In genomic region chr17:83247001-83247400, GRCh38 we compare ENCODE assay signal across 7 cellular contexts.
A peak's percentile ranks its signal among the peaks of the same experiment; 100 is the strongest.
DNase-seq lines count a peak whose midpoint lies in the region; ATAC-seq and TF ChIP-seq lines count a peak whose summit lies in the region.
"Not testable (repeated sequence)": the region's sequence is repeated elsewhere in the genome, so short reads cannot be mapped to it uniquely, and the experiment has no call there.

No MANE protein-coding gene starts in this region.

- H3K4me3 ChIP-seq in GM23338, Peyer's patch: not testable (repeated sequence)

- not testable (repeated sequence) for ATAC-seq in GM23338; activated CD8-positive, alpha-beta T cell treated with anti-CD3 and anti-CD28 coated beads, Interleukin-2, amount 10 ng/mL, durations not matched to agents 7 days and 5 days
- ATAC-seq in left ventricle myocardium superior, result peak; percentile 52

- not testable (repeated sequence) for H3K9me2 ChIP-seq in GM23338 (ENCODE audit: insufficient read depth)

- H3K9me3 Mint-ChIP-seq in GM23338; activated CD8-positive, alpha-beta T cell treated with anti-CD3 and anti-CD28 coated beads, Interleukin-2, amount 10 ng/mL, durations not matched to agents 7 days and 5 days (ENCODE audit: insufficient read depth): not testable (repeated sequence)

- not testable (repeated sequence) for H3K36me3 Mint-ChIP-seq in GM23338 (ENCODE audit: low read depth); activated CD8-positive, alpha-beta T cell treated with anti-CD3 and anti-CD28 coated beads, Interleukin-2, amount 10 ng/mL, durations not matched to agents 7 days and 5 days (ENCODE audit: low read depth)

- H3K79me2 ChIP-seq in GM23338 (replicated peaks; ENCODE audit: insufficient read depth), result not testable (repeated sequence)

- TF ChIP-seq POLR2A in Peyer's patch (IDR thresholded peaks at IDR 0.05), result not testable (repeated sequence)

- not testable (repeated sequence) for H3K4me1 Mint-ChIP-seq in GM23338; activated CD8-positive, alpha-beta T cell treated with anti-CD3 and anti-CD28 coated beads, Interleukin-2, amount 10 ng/mL, durations not matched to agents 7 days and 5 days (ENCODE audit: low read depth)

- H3K4me2 ChIP-seq in GM23338, result not testable (repeated sequence)

- H3K27ac ChIP-seq in GM23338 (ENCODE audit: low read depth); Peyer's patch: not testable (repeated sequence)

- H3F3A ChIP-seq in GM23338 (replicated peaks; ENCODE audit: low read depth), result not testable (repeated sequence)

- not testable (repeated sequence) for H3K4me1 ChIP-seq in GM23338 (ENCODE audit: insufficient read depth); Peyer's patch

- not testable (repeated sequence) for H4K20me1 ChIP-seq in GM23338 (replicated peaks; ENCODE audit: insufficient read depth)

- intact Hi-C loops in left ventricle myocardium superior (cut with micrococcal nuclease), result not testable (repeated sequence)

- POLR2A ChIA-PET in activated CD8-positive, alpha-beta T cell treated with anti-CD3 and anti-CD28 coated beads, Interleukin-2, amount 10 ng/mL, durations not matched to agents 7 days and 5 days (lab: Charles Lee), result not testable (repeated sequence)

- not testable (repeated sequence) for H3K27ac Mint-ChIP-seq in GM23338; activated CD8-positive, alpha-beta T cell treated with anti-CD3 and anti-CD28 coated beads, Interleukin-2, amount 10 ng/mL, durations not matched to agents 7 days and 5 days

- H3K4me3 Mint-ChIP-seq in GM23338; activated CD8-positive, alpha-beta T cell treated with anti-CD3 and anti-CD28 coated beads, Interleukin-2, amount 10 ng/mL, durations not matched to agents 7 days and 5 days: not testable (repeated sequence)

- CTCF ChIA-PET in activated CD8-positive, alpha-beta T cell treated with anti-CD3 and anti-CD28 coated beads, Interleukin-2, amount 10 ng/mL, durations not matched to agents 7 days and 5 days (lab: Charles Lee), result not testable (repeated sequence)

- TF ChIP-seq CTCF in GM23338 (conservative IDR thresholded peaks at IDR 0.05; ENCODE audit: low read depth in 2 of 2); Peyer's patch (IDR thresholded peaks at IDR 0.05): not testable (repeated sequence)

- not testable (repeated sequence) for H2AFZ ChIP-seq in GM23338

- DNase-seq in GM23338 (ENCODE audit: low spot score) (peak; percentile 65), Peyer's patch (peak in 2 of 3 donors; percentile 54 to 60), dedifferentiated amniotic fluid mesenchymal stem cell (ENCODE audit: extremely low spot score) (peak; percentile 13), mesenteric fat pad (ENCODE audit: low spot score) (peak; percentile 39)
- DNase-seq in activated CD8-positive, alpha-beta T cell treated with anti-CD3 and anti-CD28 coated beads, Interleukin-2, amount 10 ng/mL, durations not matched to agents 7 days and 5 days, result peak; percentile 40
- DNase-seq in left ventricle myocardium superior, result not testable (repeated sequence)
- peak; percentile 8 for DNase-seq in stimulated activated CD4-positive, alpha-beta T cell treated with anti-CD3 and anti-CD28 coated beads, Interleukin-4, amount 100 ng/mL, for 24 hours

- H3K27me3 Mint-ChIP-seq in GM23338 (ENCODE audit: insufficient read depth, low read depth, poor library complexity); activated CD8-positive, alpha-beta T cell treated with anti-CD3 and anti-CD28 coated beads, Interleukin-2, amount 10 ng/mL, durations not matched to agents 7 days and 5 days (ENCODE audit: low read depth): not testable (repeated sequence)

- H3K27me3 ChIP-seq in GM23338 (ENCODE audit: insufficient read depth); Peyer's patch: not testable (repeated sequence)

- H3K9me3 ChIP-seq in Peyer's patch, result not testable (repeated sequence)

- not testable (repeated sequence) for H3K36me3 ChIP-seq in GM23338 (ENCODE audit: insufficient read depth); Peyer's patch
